Comparison of ENCODE assay signal across 1 cellular context in the genomic region with DNA sequence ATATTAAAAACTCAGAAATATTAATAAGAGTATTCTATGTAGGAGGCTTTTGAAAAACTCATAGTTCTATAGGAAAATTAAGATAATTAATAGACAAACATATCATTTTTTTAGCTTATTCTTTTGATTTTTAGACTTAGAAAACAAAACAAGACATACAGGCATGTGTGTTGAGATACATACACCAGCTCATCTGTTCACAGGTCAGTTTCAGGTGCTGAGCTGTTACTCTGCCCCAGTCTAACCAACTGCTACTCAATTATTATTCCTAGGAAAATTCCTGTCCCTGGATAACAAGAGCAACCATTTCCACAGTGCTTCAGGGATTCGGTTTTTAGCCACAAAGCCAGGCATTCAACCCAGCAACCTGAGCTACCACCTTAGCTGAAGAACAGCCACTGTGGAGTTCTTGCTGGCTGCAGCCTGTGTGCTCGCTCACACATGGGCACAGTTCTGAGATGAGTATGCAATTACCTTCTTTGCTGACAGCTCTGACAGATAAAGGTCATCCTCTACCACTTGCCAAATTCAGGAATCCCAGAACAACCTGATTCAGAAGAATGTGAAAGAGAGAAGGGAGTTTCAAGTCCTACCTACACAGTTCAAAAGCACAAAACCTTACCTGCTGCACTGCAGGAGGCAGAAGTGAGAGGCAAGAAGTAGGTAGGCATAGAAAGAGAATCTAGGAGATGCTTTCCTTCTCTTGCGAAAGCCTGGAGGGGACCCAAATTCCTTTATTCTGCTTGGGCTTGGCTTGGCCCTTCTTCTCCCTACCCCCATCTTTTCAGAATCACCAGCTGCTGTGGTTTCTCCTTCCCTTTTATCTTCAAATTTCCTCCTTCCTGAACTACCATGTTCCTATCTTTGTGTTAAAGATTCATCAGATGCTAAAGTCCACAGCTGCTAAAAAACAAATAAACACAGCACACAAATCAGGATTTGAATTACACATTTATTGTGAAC.
TF ChIP-seq lines count a peak whose summit lies in the region.

No MANE protein-coding gene starts in this region.

TF ChIP-seq in GM12878, 131 proteins besides CTCF, POLR2A, EP300 and RAD21 (continued from another document):
- TF ChIP-seq, protein P1, sequence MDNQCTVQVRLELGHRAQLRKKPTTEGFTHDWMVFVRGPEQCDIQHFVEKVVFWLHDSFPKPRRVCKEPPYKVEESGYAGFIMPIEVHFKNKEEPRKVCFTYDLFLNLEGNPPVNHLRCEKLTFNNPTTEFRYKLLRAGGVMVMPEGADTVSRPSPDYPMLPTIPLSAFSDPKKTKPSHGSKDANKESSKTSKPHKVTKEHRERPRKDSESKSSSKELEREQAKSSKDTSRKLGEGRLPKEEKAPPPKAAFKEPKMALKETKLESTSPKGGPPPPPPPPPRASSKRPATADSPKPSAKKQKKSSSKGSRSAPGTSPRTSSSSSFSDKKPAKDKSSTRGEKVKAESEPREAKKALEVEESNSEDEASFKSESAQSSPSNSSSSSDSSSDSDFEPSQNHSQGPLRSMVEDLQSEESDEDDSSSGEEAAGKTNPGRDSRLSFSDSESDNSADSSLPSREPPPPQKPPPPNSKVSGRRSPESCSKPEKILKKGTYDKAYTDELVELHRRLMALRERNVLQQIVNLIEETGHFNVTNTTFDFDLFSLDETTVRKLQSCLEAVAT (IDR thresholded peaks at IDR 0.05) = no peak
- 0 out of 4 replicates have a peak, but pooled peaks of 1 of the 2 experiments have one; percentile 24 for TF ChIP-seq IKZF2 (IDR thresholded peaks at IDR 0.05)
- 0 out of 2 replicates have a peak, but pooled peaks have one; percentile 19 for TF ChIP-seq IRF4 (IDR thresholded peaks at IDR 0.05; ENCODE audit: low read depth, low read length)
- 0 out of 2 replicates have a peak, but pooled peaks have one; percentile 8 for TF ChIP-seq JUNB (IDR thresholded peaks at IDR 0.05)
